Comparison of ENCODE assay signal across 21 cellular contexts in genomic region chr20:63179876-63180275, GRCh38. TPM values are rescaled to one million over a fixed set of nuclear protein-coding genes. Genes with fewer than 3 reads are reported as not detected.
DNase-seq lines count a peak whose midpoint lies in the region; ATAC-seq and TF ChIP-seq lines count a peak whose summit lies in the region.
"Had no signal": no experiment of that assay in that cellular context is flagged by ENCODE, and none has a peak within 500 bp of the region (broad histone marks: within the 10 kb centered on the region; RNA-seq: fewer than 3 reads in every experiment).

No MANE protein-coding gene starts in this region.

- H3K79me1 ChIP-seq in neuronal stem cell (ENCODE audit: low read depth, low read length): peaks cover 10% of the 10 kb centered on the region

- no CpG with 5 or more reads among the region's 8 CpGs for WGBS in neuronal stem cell (ENCODE audit: extremely low coverage in 2 of 2, insufficient read length in 2 of 2, insufficient replicate concordance in 1 of 2), 2 donors

- H3K4ac ChIP-seq in neuronal stem cell (ENCODE audit: low read length): no peak overlapping the region

- H3K4me1 ChIP-seq in Caco-2 (peaks cover 31% of the 10 kb centered on the region), iPS-20b (ENCODE audit: insufficient read depth, low read length) (peaks cover 14% of the 10 kb centered on the region; the same call in 1 of the 2 replicates), neuronal stem cell (ENCODE audit: control insufficient read depth in 2 of 2, insufficient read depth in 1 of 2, low read depth in 1 of 2, low read length in 2 of 2) (peaks cover 26 to 36% of the 10 kb centered on the region in 2 donors), SJCRH30 (no peaks in the 10 kb centered on the region)

- H2BK120ac ChIP-seq in neuronal stem cell (ENCODE audit: low read depth, low read length): peak overlapping the region; percentile 14

- H3K14ac ChIP-seq in neuronal stem cell (ENCODE audit: low read length): no peak overlapping the region

- no peak overlapping the region for H3K27ac Mint-ChIP-seq in Caco-2 (ENCODE audit: unreplicated experiment)
- H3K27ac Mint-ChIP-seq in WTC11: no peak overlapping the region
- no peak overlapping the region for H3K27ac Mint-ChIP-seq in mesothelial cell of epicardium
- H3K27ac Mint-ChIP-seq: activated CD4-positive, alpha-beta memory T cell treated with anti-CD3 and anti-CD28 coated beads, Interleukin-2, amount 10 ng/mL, durations not matched to agents 7 days and 5 days had no signal

- ATAC-seq in WTC11 (no peak), HG03354 (IDR thresholded peaks at IDR 0.05; ENCODE audit: poor library complexity, severe bottlenecking, unreplicated experiment) (no peak)

- H3K27me3 Mint-ChIP-seq in Caco-2 (ENCODE audit: insufficient read depth, unreplicated experiment) (peaks cover 14% of the 10 kb centered on the region), WTC11 (ENCODE audit: low read depth) (peaks cover 40% of the 10 kb centered on the region), mesothelial cell of epicardium (ENCODE audit: low read depth) (peaks cover 79% of the 10 kb centered on the region)

- no peak overlapping the region for H2AFZ ChIP-seq in neuronal stem cell (ENCODE audit: low read length)

- peak overlapping the region; percentile 86 for H2AK5ac ChIP-seq in neuronal stem cell (ENCODE audit: low read depth, low read length)

- 0 out of 2 replicates have a peak, but pooled peaks cover 2% of the 10 kb centered on the region for H3K27me3 ChIP-seq in Caco-2 (replicated peaks; ENCODE audit: control insufficient read depth, insufficient read depth, low read length)
- peaks cover 67% of the 10 kb centered on the region for H3K27me3 ChIP-seq in iPS-20b (ENCODE audit: insufficient read depth, low read length)
- H3K27me3 ChIP-seq in neuronal stem cell (ENCODE audit: control insufficient read depth in 3 of 3, insufficient read depth in 3 of 3, low read depth in 1 of 3, low read length in 3 of 3): peaks cover 0 to 30% (median 17%) of the 10 kb centered on the region in 3 experiments
- H3K27me3 ChIP-seq in SJCRH30: peaks cover 24% of the 10 kb centered on the region; the same call in 1 of the 2 replicates
- H3K27me3 ChIP-seq: testis had no signal

- CTCF ChIA-PET in Caco-2 (lab: Charles Lee) (interaction anchor here (0.7 to 2.9 kb wide), 5 partner anchors 35 to 209 kb away, joined by 3 to 14 read pairs (median 4); no protein-coding TSS in a partner anchor), WTC11 (lab: Charles Lee) (interaction anchor here (0.7 to 2.9 kb wide), 11 partner anchors 12 to 208 kb away, joined by 3 to 25 read pairs (median 5); partner anchors contain the start of gene YTHDF1)

- TF ChIP-seq CTCF in Caco-2 (IDR thresholded peaks at IDR 0.05; ENCODE audit: insufficient read depth in 1 of 2, low read depth in 1 of 2, low read length in 1 of 2, severe bottlenecking in 1 of 2, unreplicated experiment in 1 of 2): no peak
- no peak for TF ChIP-seq CTCF in WTC11 (IDR thresholded peaks at IDR 0.05)
- TF ChIP-seq CTCF in GM20000 (IDR thresholded peaks at IDR 0.05; ENCODE audit: extremely low read depth, missing control alignments): no peak
- TF ChIP-seq CTCF in mesothelial cell of epicardium (IDR thresholded peaks at IDR 0.05; ENCODE audit: unreplicated experiment): no peak

- peak overlapping the region; percentile 30 for H2BK12ac ChIP-seq in neuronal stem cell (ENCODE audit: low read length)

- POLR2A ChIA-PET in Caco-2 (lab: Charles Lee): no interaction called here
- POLR2A ChIA-PET in WTC11 (lab: Charles Lee): no interaction called here

- no peak for DNase-seq in Caco-2
- no peak for DNase-seq in WTC11 (ENCODE audit: low spot score)
- DNase-seq in neuronal stem cell (ENCODE audit: low spot score): no peak
- no peak for DNase-seq in SJCRH30
- no peak for DNase-seq in GM20000 (ENCODE audit: low spot score)
- DNase-seq in mesothelial cell of epicardium (ENCODE audit: low spot score in 2 of 2, unreplicated experiment in 2 of 2): no peak
- DNase-seq: cortex of kidney, NCI-H2029 treated with DMSO at 0.1 percent for 48 hours, T1000, uterus had no signal

- no peak overlapping the region for H3K27ac ChIP-seq in iPS-20b (ENCODE audit: low read length)
- no peak overlapping the region for H3K27ac ChIP-seq in neuronal stem cell (replicated peaks; ENCODE audit: low read length)
- no peak overlapping the region for H3K27ac ChIP-seq in SJCRH30
- H3K27ac ChIP-seq: pancreas, right atrium auricular region, testis, uterus had no signal

- no TSS peak for BruUV-seq in Caco-2 (replicated peaks; lab: Mats Ljungman, UMichigan)

- H3K4me3 Mint-ChIP-seq in Caco-2 (ENCODE audit: unreplicated experiment) (peak overlapping the region; percentile 71), WTC11 (peak overlapping the region; percentile 65), mesothelial cell of epicardium (no peak overlapping the region)
- H3K4me3 Mint-ChIP-seq: activated CD4-positive, alpha-beta memory T cell treated with anti-CD3 and anti-CD28 coated beads, Interleukin-2, amount 10 ng/mL, durations not matched to agents 7 days and 5 days had no signal

- H3K36me3 ChIP-seq in Caco-2 (ENCODE audit: control insufficient read depth, insufficient read depth, low read length): no peaks in the 10 kb centered on the region
- H3K36me3 ChIP-seq in iPS-20b (ENCODE audit: insufficient read depth, low read depth, low read length): no peaks in the 10 kb centered on the region
- peaks cover 0 to 24% of the 10 kb centered on the region in 2 donors for H3K36me3 ChIP-seq in neuronal stem cell (replicated peaks in 1 of 2; ENCODE audit: control insufficient read depth in 2 of 2, insufficient read depth in 2 of 2, low read length in 2 of 2)
- H3K36me3 ChIP-seq in SJCRH30: no peaks in the 10 kb centered on the region
- H3K36me3 ChIP-seq: pancreas, right atrium auricular region, uterus had no signal

- H3K23ac ChIP-seq in neuronal stem cell (ENCODE audit: low read depth, low read length, poor library complexity): no peak overlapping the region

- no peak overlapping the region for H2BK5ac ChIP-seq in neuronal stem cell (ENCODE audit: low read length)

- no peaks in the 10 kb centered on the region for H3K9me3 Mint-ChIP-seq in Caco-2 (ENCODE audit: unreplicated experiment)
- peaks cover under 1% of the 10 kb centered on the region; the same call in 1 of the 2 replicates for H3K9me3 Mint-ChIP-seq in WTC11
- H3K9me3 Mint-ChIP-seq in mesothelial cell of epicardium: no peaks in the 10 kb centered on the region
- H3K9me3 Mint-ChIP-seq: activated CD4-positive, alpha-beta memory T cell treated with anti-CD3 and anti-CD28 coated beads, Interleukin-2, amount 10 ng/mL, durations not matched to agents 7 days and 5 days had no signal

- intact Hi-C loops in Caco-2 (cut with micrococcal nuclease; ENCODE audit: unreplicated experiment): loop anchor here (1.0 to 5.0 kb wide), 2 partner anchors 112 to 124 kb away; partner anchors contain the start of gene COL20A1

- H4K91ac ChIP-seq in neuronal stem cell (ENCODE audit: low read depth, low read length, poor library complexity): no peak overlapping the region

- no peaks in the 10 kb centered on the region for H3K9me3 ChIP-seq in Caco-2
- no peaks in the 10 kb centered on the region for H3K9me3 ChIP-seq in iPS-20b (ENCODE audit: insufficient read depth, low read depth, low read length)
- H3K9me3 ChIP-seq in neuronal stem cell (replicated peaks in 1 of 2; ENCODE audit: control insufficient read depth in 2 of 2, insufficient read depth in 1 of 2, low read depth in 1 of 2, low read length in 2 of 2): no peaks in the 10 kb centered on the region
- no peaks in the 10 kb centered on the region; the same call in 1 of the 2 replicates for H3K9me3 ChIP-seq in SJCRH30 (replicated peaks)
- H3K9me3 ChIP-seq: pancreas, right atrium auricular region, testis, uterus had no signal

- H2BK15ac ChIP-seq in neuronal stem cell (ENCODE audit: low read length): peak overlapping the region; percentile 11

- no peak overlapping the region for H3K4me2 ChIP-seq in neuronal stem cell (ENCODE audit: insufficient read depth, low read length, poor library complexity, severe bottlenecking)

- H3K4me1 Mint-ChIP-seq in Caco-2 (ENCODE audit: low read depth, unreplicated experiment) (peaks cover 6% of the 10 kb centered on the region), WTC11 (peaks cover 10% of the 10 kb centered on the region), mesothelial cell of epicardium (peaks cover 8% of the 10 kb centered on the region)

- H3K4me3 ChIP-seq in Caco-2 (ENCODE audit: low read depth, low read length) (no peak overlapping the region), iPS-20b (ENCODE audit: low read length) (peak overlapping the region; percentile 67; the same call in 1 of the 2 replicates), neuronal stem cell (ENCODE audit: low read length in 2 of 2) (peak overlapping the region in 1 of 2 donors; percentile 79), SJCRH30 (no peak overlapping the region)
- H3K4me3 ChIP-seq: uterus had no signal

- H4K8ac ChIP-seq in neuronal stem cell (ENCODE audit: low read depth, low read length): no peak overlapping the region

- peak overlapping the region; percentile 41; the same call in 1 of the 2 replicates for H3K9ac ChIP-seq in iPS-20b (ENCODE audit: low read depth, low read length)
- H3K9ac ChIP-seq in neuronal stem cell (ENCODE audit: low read depth, low read length, poor library complexity): peak overlapping the region; percentile 27

- H3K36me3 Mint-ChIP-seq in Caco-2 (ENCODE audit: insufficient read depth, unreplicated experiment) (peaks cover 14% of the 10 kb centered on the region), WTC11 (no peaks in the 10 kb centered on the region), mesothelial cell of epicardium (no peaks in the 10 kb centered on the region)

- peak overlapping the region; percentile 46 for H3K18ac ChIP-seq in neuronal stem cell (ENCODE audit: low read length)

RNA-seq across cellular contexts. Expression of gene YTHDF1, which starts 36.1 kb away (rescaled TPM):
- total RNA-seq in Caco-2 (2022) (184 and 196 TPM in 2 replicates), WTC11 (2021) (50.2 to 61.3 TPM (median 51.3 TPM) in 3 replicates), mesothelial cell of epicardium (49.3 to 52.9 TPM (median 50.1 TPM) in 3 replicates)
- polyA plus RNA-seq in neuronal stem cell (2013, experiment 1 of 2): 33.5 TPM
- 33.7 TPM for polyA plus RNA-seq in neuronal stem cell (2013, experiment 2 of 2)
- 83.2 and 84.4 TPM in 2 replicates for total RNA-seq in SJCRH30 (2014; rRNA removed; shearing (Covaris generic))

RNA-seq across cellular contexts. Expression of gene BIRC7, which starts 55.8 kb away (rescaled TPM):
- total RNA-seq in Caco-2 (2022) (0.42 and 0.54 TPM in 2 replicates), WTC11 (2021) (0.17 to 0.23 TPM in 2 of 3 replicates, not detected in the other), mesothelial cell of epicardium (0.36 to 0.84 TPM (median 0.50 TPM) in 3 replicates)
- 0.03 TPM for polyA plus RNA-seq in neuronal stem cell (2013, experiment 1 of 2)
- polyA plus RNA-seq in neuronal stem cell (2013, experiment 2 of 2): 0.06 TPM
- total RNA-seq in SJCRH30 (2014; rRNA removed; shearing (Covaris generic)): 0.10 TPM in 1 of 2 replicates, not detected in the other
- total RNA-seq: activated CD4-positive, alpha-beta memory T cell treated with anti-CD3 and anti-CD28 coated beads, Interleukin-2, amount 10 ng/mL, durations not matched to agents 7 days and 5 days; fibroblast of lung; M059J; myocyte; pancreas; right atrium auricular region; Right ventricle myocardium inferior; uterus had no signal
- polyA plus RNA-seq: AG04450, fibroblast of lung had no signal
